8 cellular contexts compared by ENCODE assay signal in the genomic region with DNA sequence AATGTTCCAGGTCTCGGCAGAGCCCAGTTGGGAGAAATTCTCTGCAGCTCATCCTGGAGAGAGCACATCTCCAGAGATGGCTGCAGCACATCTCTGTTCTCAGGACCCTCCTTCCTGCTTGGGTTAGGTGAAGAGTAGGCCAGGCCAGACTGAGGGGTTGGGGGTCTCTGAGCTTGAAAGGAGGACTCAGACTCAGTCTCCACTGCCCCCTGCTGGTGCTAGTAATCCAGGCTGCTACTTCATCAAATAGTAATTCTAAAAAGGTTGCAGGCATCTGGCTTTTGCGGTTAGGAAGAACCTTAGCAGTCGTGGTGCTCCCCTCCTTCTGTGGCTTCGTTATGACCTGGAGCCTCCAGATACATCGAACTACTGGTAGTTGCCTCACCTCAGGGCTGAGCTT. TPM values are rescaled to one million over a fixed set of nuclear protein-coding genes. Genes with fewer than 3 reads are reported as not detected.
DNase-seq lines count a peak whose midpoint lies in the region; ATAC-seq and TF ChIP-seq lines count a peak whose summit lies in the region.

No MANE protein-coding gene starts in this region.

- no peak for TF ChIP-seq POLR2A in thyroid gland (IDR thresholded peaks at IDR 0.05)

- no peak overlapping the region for H3K27ac ChIP-seq in thyroid gland

- ATAC-seq in GM19035 (IDR thresholded peaks at IDR 0.05; ENCODE audit: unreplicated experiment), result no peak

- no peaks in the 10 kb centered on the region for H3K9me3 ChIP-seq in thyroid gland

- peak; percentile 42; the same call in 1 of the 2 replicates for TF ChIP-seq CTCF in GM12874 (IDR thresholded peaks at IDR 0.05; ENCODE audit: insufficient read depth, low read depth, low read length)
- TF ChIP-seq CTCF in thyroid gland (IDR thresholded peaks at IDR 0.05), result peak; percentile 37 to 56 (median 50)

- H3K4me1 ChIP-seq in thyroid gland, result no peaks in the 10 kb centered on the region

- intact Hi-C loops in thyroid gland (cut with DNase I), result loop anchor here (5.0 to 10.0 kb wide), 3 partner anchors 58 to 196 kb away; no protein-coding TSS in a partner anchor

- no peaks in the 10 kb centered on the region for H3K36me3 ChIP-seq in thyroid gland

- H3K4me3 ChIP-seq in thyroid gland (replicated peaks in 1 of 3), result no peak overlapping the region

- WGBS in thyroid gland, 2 donors, result 59 to 66% methylated on average over 5 of the region's 5 CpGs

- DNase-seq in AG08396 (ENCODE audit: low spot score) (peak; percentile 46), UCSD-AML1 (lab: John Stamatoyannopoulos, UW; ENCODE audit: unreplicated experiment) (peak; percentile 18), hepatic stellate cell (ENCODE audit: low spot score) (peak; percentile 54), thyroid gland (peak; percentile 45 to 49), COLO829 (ENCODE audit: low spot score) (no peak), SHP77 treated with DMSO at 0.1 percent for 48 hours (lab: John Stamatoyannopoulos, UW) (no peak)

- no peaks in the 10 kb centered on the region for H3K27me3 ChIP-seq in thyroid gland

RNA-seq across cellular contexts. Expression of a gene that starts 9.7 kb away (rescaled TPM):
- total RNA-seq in thyroid gland, result 10 to 100 TPM; 16.3 to 25.8 (median 22.7) TPM

Comparison
In these comparisons a context has a peak if more than half of its experiments do, and no peak if none do; other contexts are left out.
1. DNase-seq: peak in AG08396 (single experiment), UCSD-AML1 (single experiment), hepatic stellate cell (single experiment) and thyroid gland (2 of 2); none in COLO829 (single experiment) and SHP77 treated with DMSO at 0.1 percent for 48 hours (single experiment).